Comparison of ENCODE assay signal across 8 cellular contexts in genomic region chr2:106193977-106194778, GRCh38. TPM values are rescaled to one million over a fixed set of nuclear protein-coding genes. Genes with fewer than 3 reads are reported as not detected.
DNase-seq lines count a peak whose midpoint lies in the region; ATAC-seq and TF ChIP-seq lines count a peak whose summit lies in the region.

Gene UXS1, minus strand, starts transcription at chr2:106194301. Its CDS starts 60 bp downstream, at chr2:106194241.

- peaks cover 5 to 10% of the 10 kb centered on the region in 2 donors for H3K4me1 ChIP-seq in duodenal mucosa (ENCODE audit: control insufficient read depth in 1 of 2, insufficient read depth in 2 of 2, low read length in 2 of 2)

- intact Hi-C loops in CD14-positive monocyte (cut with micrococcal nuclease) = loop anchor here in 1 of 2 donors (5.0 to 10.0 kb wide), 2 partner anchors 341 to 862 kb away; no protein-coding TSS in a partner anchor
- intact Hi-C loops in lower leg skin (cut with DNase I; ENCODE audit: low total_unique reads) = no loop called here

- peak; percentile 65 for ATAC-seq in GM19438 (IDR thresholded peaks at IDR 0.05; ENCODE audit: low read depth, unreplicated experiment)
- peak; percentile 47 for ATAC-seq in HG03575 (IDR thresholded peaks at IDR 0.05; ENCODE audit: extremely low read depth, insufficient number of reproducible peaks, low FRiP score, unreplicated experiment)

- CTCF ChIA-PET in activated CD4-positive, alpha-beta memory T cell treated with anti-CD3 and anti-CD28 coated beads, Interleukin-2, amount 10 ng/mL, durations not matched to agents 7 days and 5 days (lab: Charles Lee) = interaction anchor here (1.4 to 1.8 kb wide), 3 partner anchors 46 to 89 kb away, joined by 3 to 8 read pairs (median 5); no protein-coding TSS in a partner anchor

- H3K36me3 Mint-ChIP-seq in CD14-positive monocyte = peaks cover 4 to 9% of the 10 kb centered on the region in 2 donors
- peaks cover 26% of the 10 kb centered on the region for H3K36me3 Mint-ChIP-seq in activated CD4-positive, alpha-beta memory T cell treated with anti-CD3 and anti-CD28 coated beads, Interleukin-2, amount 10 ng/mL, durations not matched to agents 7 days and 5 days (ENCODE audit: low read depth)

- H3K9me3 ChIP-seq in duodenal mucosa (ENCODE audit: control insufficient read depth in 1 of 2, low read length in 2 of 2) = no peaks in the 10 kb centered on the region

- 0% methylated on average over 38 to 62 of the region's 93 CpGs for WGBS in lower leg skin, 2 donors

- no peak for TF ChIP-seq POLR2A in lower leg skin (IDR thresholded peaks at IDR 0.05)

- no peaks in the 10 kb centered on the region for H3K36me3 ChIP-seq in duodenal mucosa (ENCODE audit: control insufficient read depth in 1 of 2, insufficient read depth in 2 of 2, low read length in 2 of 2)

- H3K4me3 Mint-ChIP-seq in CD14-positive monocyte = peak within 1 kb of the TSS; percentile 90 to 91
- H3K4me3 Mint-ChIP-seq in activated CD4-positive, alpha-beta memory T cell treated with anti-CD3 and anti-CD28 coated beads, Interleukin-2, amount 10 ng/mL, durations not matched to agents 7 days and 5 days = peak within 1 kb of the TSS; percentile 91

- H3K27ac Mint-ChIP-seq in CD14-positive monocyte = peak within 1 kb of the TSS; percentile 89 to 97 (median 91)
- peak within 1 kb of the TSS; percentile 81 for H3K27ac Mint-ChIP-seq in activated CD4-positive, alpha-beta memory T cell treated with anti-CD3 and anti-CD28 coated beads, Interleukin-2, amount 10 ng/mL, durations not matched to agents 7 days and 5 days

- no peaks in the 10 kb centered on the region for H3K27me3 ChIP-seq in duodenal mucosa (ENCODE audit: control insufficient read depth in 1 of 2, insufficient read depth in 2 of 2, low read length in 2 of 2)

- H3K9me3 Mint-ChIP-seq in CD14-positive monocyte = peaks cover 0 to 2% (median 0%) of the 10 kb centered on the region in 7 donors
- H3K9me3 Mint-ChIP-seq in activated CD4-positive, alpha-beta memory T cell treated with anti-CD3 and anti-CD28 coated beads, Interleukin-2, amount 10 ng/mL, durations not matched to agents 7 days and 5 days = no peaks in the 10 kb centered on the region

- DNase-seq in CD14-positive monocyte (ENCODE audit: low spot score) = peak; percentile 98
- peak; percentile 95 for DNase-seq in NCI-H82 treated with DMSO at 0.1 percent for 48 hours (lab: John Stamatoyannopoulos, UW; ENCODE audit: unreplicated experiment)
- DNase-seq in activated CD4-positive, alpha-beta memory T cell treated with anti-CD3 and anti-CD28 coated beads, Interleukin-2, amount 10 ng/mL, durations not matched to agents 7 days and 5 days = peak; percentile 98
- peak; percentile 96 to 99 for DNase-seq in lower leg skin (ENCODE audit: low spot score in 2 of 2)
- peak; percentile 95 to 96 for DNase-seq in stimulated activated CD4-positive, alpha-beta T cell treated with anti-CD3 and anti-CD28 coated beads, Interleukin-4, amount 100 ng/mL, for 48 hours (ENCODE audit: low read depth in 2 of 2)

- POLR2A ChIA-PET in activated CD4-positive, alpha-beta memory T cell treated with anti-CD3 and anti-CD28 coated beads, Interleukin-2, amount 10 ng/mL, durations not matched to agents 7 days and 5 days (lab: Charles Lee) = interaction anchor here (0.6 to 7.4 kb wide), 14 partner anchors 11 to 451 kb away, joined by 3 to 110 read pairs (median 6); no protein-coding TSS in a partner anchor

- peak within 1 kb of the TSS; percentile 82 for H3K27ac ChIP-seq in duodenal mucosa (ENCODE audit: low read depth, low read length)

- H3K4me3 ChIP-seq in duodenal mucosa (ENCODE audit: low read depth in 1 of 2, low read length in 2 of 2) (peak within 1 kb of the TSS; percentile 80 to 91), lower leg skin (ENCODE audit: low read depth, poor library complexity, severe bottlenecking) (peak within 1 kb of the TSS; percentile 60)

- H3K4me1 Mint-ChIP-seq in CD14-positive monocyte = peaks cover 55% of the 10 kb centered on the region
- H3K4me1 Mint-ChIP-seq in activated CD4-positive, alpha-beta memory T cell treated with anti-CD3 and anti-CD28 coated beads, Interleukin-2, amount 10 ng/mL, durations not matched to agents 7 days and 5 days = peaks cover 41% of the 10 kb centered on the region

- peaks cover 1 to 3% (median 2%) of the 10 kb centered on the region in 3 donors for H3K27me3 Mint-ChIP-seq in CD14-positive monocyte (ENCODE audit: low read depth in 3 of 3)
- no peaks in the 10 kb centered on the region for H3K27me3 Mint-ChIP-seq in activated CD4-positive, alpha-beta memory T cell treated with anti-CD3 and anti-CD28 coated beads, Interleukin-2, amount 10 ng/mL, durations not matched to agents 7 days and 5 days

- no peak for TF ChIP-seq CTCF in CD14-positive monocyte (IDR thresholded peaks at IDR 0.05)
- TF ChIP-seq CTCF in lower leg skin (IDR thresholded peaks at IDR 0.05) = no peak

- peak within 1 kb of the TSS; percentile 73 to 83 for H3K9ac ChIP-seq in duodenal mucosa (ENCODE audit: low read depth in 1 of 2, low read length in 2 of 2)

RNA-seq across cellular contexts. Expression of gene UXS1, which starts in this region (rescaled TPM):
- 10 to 100 TPM; 29.3 to 33.8 TPM for polyA plus RNA-seq in CD14-positive monocyte
- total RNA-seq in activated CD4-positive, alpha-beta memory T cell treated with anti-CD3 and anti-CD28 coated beads, Interleukin-2, amount 10 ng/mL, durations not matched to agents 7 days and 5 days = 10 to 100 TPM; 74.4 to 74.6 TPM
- 10 to 100 TPM; 16.7 to 46.2 (median 34.9) TPM for total RNA-seq in lower leg skin

Comparison
In these comparisons a context has a peak if more than half of its experiments do, and no peak if none do; other contexts are left out.
1. Peak in every context shown above with its lines: DNase-seq, ATAC-seq, H3K4me3 ChIP-seq and H3K27ac ChIP-seq.